Comparison of ENCODE assay signal across 8 cellular contexts in the genomic region with DNA sequence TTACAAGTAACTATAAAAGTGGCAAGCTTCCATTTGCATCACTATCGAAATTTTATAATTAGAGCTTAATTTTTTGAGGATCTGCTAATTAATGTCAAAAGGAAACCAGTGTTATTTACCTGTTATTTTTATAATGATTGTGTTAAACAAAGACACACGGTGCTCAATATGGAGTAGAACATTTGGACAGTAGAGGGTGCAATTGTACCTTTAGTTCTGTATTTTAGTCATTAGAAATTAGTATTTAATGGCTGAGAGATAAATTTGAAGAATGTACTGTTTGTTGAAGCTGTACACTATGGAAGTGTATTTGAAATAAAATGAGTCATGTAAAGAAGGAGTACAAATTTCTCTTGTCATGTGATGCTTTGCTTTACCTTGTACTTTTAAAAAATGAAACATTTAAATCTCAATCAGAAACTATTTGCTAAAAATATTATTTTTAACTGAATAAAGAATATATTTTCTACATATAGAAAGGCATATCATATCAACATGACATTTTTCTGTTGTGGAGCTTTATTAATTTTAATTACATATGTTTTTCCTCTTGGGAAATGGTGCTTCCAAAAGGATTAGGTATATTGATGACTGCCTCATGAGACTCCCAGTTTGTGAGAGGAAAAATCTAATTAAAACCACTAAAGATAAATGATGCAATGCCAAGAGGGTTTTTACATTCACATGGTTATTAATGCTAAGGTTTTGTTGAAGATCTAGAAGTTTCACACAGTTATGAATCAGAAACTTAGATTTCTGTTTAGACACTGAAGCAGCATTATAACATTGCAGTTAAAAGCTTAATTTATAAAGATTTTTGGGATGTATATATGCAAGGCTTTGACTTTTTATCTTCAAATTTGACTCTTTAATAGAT. TPM values are rescaled to one million over a fixed set of nuclear protein-coding genes. Genes with fewer than 3 reads are reported as not detected.
DNase-seq lines count a peak whose midpoint lies in the region; ATAC-seq and TF ChIP-seq lines count a peak whose summit lies in the region.

No MANE protein-coding gene starts in this region.

- H3K4me3 ChIP-seq in liver (ENCODE audit: low read depth in 1 of 3, low read length in 3 of 3): no peak overlapping the region

- no peaks in the 10 kb centered on the region for H3K36me3 ChIP-seq in liver (ENCODE audit: control insufficient read depth in 4 of 4, insufficient read depth in 3 of 4, low read depth in 1 of 4, low read length in 3 of 4)

- H3K27me3 Mint-ChIP-seq in brain: peaks cover 6% of the 10 kb centered on the region

- H3K4me1 Mint-ChIP-seq in brain: peaks cover 21% of the 10 kb centered on the region

- peak; percentile 80 to 81 for TF ChIP-seq RAD21 in liver (IDR thresholded peaks at IDR 0.05)

- H3K36me3 Mint-ChIP-seq in brain: no peaks in the 10 kb centered on the region

- DNase-seq in Ammon's horn (ENCODE audit: low spot score) (peak; percentile 51), HT-29 (ENCODE audit: low spot score) (peak; percentile 66), SIG-M5 (lab: John Stamatoyannopoulos, UW) (no peak)
- DNase-seq in stimulated activated CD8-positive, alpha-beta memory T cell treated with anti-CD3 and anti-CD28 coated beads, Interleukin-4, amount 100 ng/mL, for 48 hours: no peak

- TF ChIP-seq CTCF in brain (conservative IDR thresholded peaks at IDR 0.05) (peak; percentile 83 to 89), liver (IDR thresholded peaks at IDR 0.05; ENCODE audit: low read depth, low read length, missing input control) (peak; percentile 52)

- H3K27ac ChIP-seq in liver (ENCODE audit: low read depth in 1 of 2, low read length in 2 of 2): no peak overlapping the region

- H3K9me3 ChIP-seq in liver (ENCODE audit: control insufficient read depth in 4 of 4, low read length in 3 of 4): no peaks in the 10 kb centered on the region

- peak overlapping the region in 2 of 5 experiments; percentile 7 to 12 for H3K27ac Mint-ChIP-seq in brain

- under 1% methylated on average over 2 of the region's 2 CpGs for WGBS in liver

- ATAC-seq in HG02885 (IDR thresholded peaks at IDR 0.05; ENCODE audit: poor library complexity, unreplicated experiment) (no peak), GM21360 (IDR thresholded peaks at IDR 0.05; ENCODE audit: unreplicated experiment) (no peak)

- no peak overlapping the region for H3K9ac ChIP-seq in liver (ENCODE audit: low read depth in 1 of 2, low read length in 2 of 2)

- no peak overlapping the region for H3K4me3 Mint-ChIP-seq in brain

- H3K4me1 ChIP-seq in liver (ENCODE audit: control insufficient read depth in 4 of 4, insufficient read depth in 4 of 4, low read length in 3 of 4): no peaks in the 10 kb centered on the region

- peaks cover 0 to 2% (median 0%) of the 10 kb centered on the region in 4 donors for H3K27me3 ChIP-seq in liver (ENCODE audit: control insufficient read depth in 4 of 4, insufficient read depth in 4 of 4, low read length in 3 of 4)

- H3K9me3 Mint-ChIP-seq in brain: no peaks in the 10 kb centered on the region

TF ChIP-seq in liver, 16 proteins besides CTCF, POLR2A, EP300 and RAD21:
- TF ChIP-seq JUND (IDR thresholded peaks at IDR 0.05) (no peak), NR2F2 (IDR thresholded peaks at IDR 0.05) (no peak), GABPA (IDR thresholded peaks at IDR 0.05 in 1 of 2, conservative IDR thresholded peaks at IDR 0.05 in 1 of 2) (no peak), SP1 (IDR thresholded peaks at IDR 0.05) (no peak), HNF4G (IDR thresholded peaks at IDR 0.05) (no peak), MAX (IDR thresholded peaks at IDR 0.05) (no peak), HNF4A (conservative IDR thresholded peaks at IDR 0.05) (no peak), RXRA (IDR thresholded peaks at IDR 0.05) (no peak), EGR1 (IDR thresholded peaks at IDR 0.05; ENCODE audit: low read depth in 2 of 2) (no peak), YY1 (IDR thresholded peaks at IDR 0.05) (no peak)
- TF ChIP-seq, protein P1, sequence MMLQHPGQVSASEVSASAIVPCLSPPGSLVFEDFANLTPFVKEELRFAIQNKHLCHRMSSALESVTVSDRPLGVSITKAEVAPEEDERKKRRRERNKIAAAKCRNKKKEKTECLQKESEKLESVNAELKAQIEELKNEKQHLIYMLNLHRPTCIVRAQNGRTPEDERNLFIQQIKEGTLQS (IDR thresholded peaks at IDR 0.05): no peak
- TF ChIP-seq, protein P2, sequence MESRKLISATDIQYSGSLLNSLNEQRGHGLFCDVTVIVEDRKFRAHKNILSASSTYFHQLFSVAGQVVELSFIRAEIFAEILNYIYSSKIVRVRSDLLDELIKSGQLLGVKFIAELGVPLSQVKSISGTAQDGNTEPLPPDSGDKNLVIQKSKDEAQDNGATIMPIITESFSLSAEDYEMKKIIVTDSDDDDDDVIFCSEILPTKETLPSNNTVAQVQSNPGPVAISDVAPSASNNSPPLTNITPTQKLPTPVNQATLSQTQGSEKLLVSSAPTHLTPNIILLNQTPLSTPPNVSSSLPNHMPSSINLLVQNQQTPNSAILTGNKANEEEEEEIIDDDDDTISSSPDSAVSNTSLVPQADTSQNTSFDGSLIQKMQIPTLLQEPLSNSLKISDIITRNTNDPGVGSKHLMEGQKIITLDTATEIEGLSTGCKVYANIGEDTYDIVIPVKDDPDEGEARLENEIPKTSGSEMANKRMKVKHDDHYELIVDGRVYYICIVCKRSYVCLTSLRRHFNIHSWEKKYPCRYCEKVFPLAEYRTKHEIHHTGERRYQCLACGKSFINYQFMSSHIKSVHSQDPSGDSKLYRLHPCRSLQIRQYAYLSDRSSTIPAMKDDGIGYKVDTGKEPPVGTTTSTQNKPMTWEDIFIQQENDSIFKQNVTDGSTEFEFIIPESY (IDR thresholded peaks at IDR 0.05): no peak
- TF ChIP-seq, protein P3, sequence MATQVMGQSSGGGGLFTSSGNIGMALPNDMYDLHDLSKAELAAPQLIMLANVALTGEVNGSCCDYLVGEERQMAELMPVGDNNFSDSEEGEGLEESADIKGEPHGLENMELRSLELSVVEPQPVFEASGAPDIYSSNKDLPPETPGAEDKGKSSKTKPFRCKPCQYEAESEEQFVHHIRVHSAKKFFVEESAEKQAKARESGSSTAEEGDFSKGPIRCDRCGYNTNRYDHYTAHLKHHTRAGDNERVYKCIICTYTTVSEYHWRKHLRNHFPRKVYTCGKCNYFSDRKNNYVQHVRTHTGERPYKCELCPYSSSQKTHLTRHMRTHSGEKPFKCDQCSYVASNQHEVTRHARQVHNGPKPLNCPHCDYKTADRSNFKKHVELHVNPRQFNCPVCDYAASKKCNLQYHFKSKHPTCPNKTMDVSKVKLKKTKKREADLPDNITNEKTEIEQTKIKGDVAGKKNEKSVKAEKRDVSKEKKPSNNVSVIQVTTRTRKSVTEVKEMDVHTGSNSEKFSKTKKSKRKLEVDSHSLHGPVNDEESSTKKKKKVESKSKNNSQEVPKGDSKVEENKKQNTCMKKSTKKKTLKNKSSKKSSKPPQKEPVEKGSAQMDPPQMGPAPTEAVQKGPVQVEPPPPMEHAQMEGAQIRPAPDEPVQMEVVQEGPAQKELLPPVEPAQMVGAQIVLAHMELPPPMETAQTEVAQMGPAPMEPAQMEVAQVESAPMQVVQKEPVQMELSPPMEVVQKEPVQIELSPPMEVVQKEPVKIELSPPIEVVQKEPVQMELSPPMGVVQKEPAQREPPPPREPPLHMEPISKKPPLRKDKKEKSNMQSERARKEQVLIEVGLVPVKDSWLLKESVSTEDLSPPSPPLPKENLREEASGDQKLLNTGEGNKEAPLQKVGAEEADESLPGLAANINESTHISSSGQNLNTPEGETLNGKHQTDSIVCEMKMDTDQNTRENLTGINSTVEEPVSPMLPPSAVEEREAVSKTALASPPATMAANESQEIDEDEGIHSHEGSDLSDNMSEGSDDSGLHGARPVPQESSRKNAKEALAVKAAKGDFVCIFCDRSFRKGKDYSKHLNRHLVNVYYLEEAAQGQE (IDR thresholded peaks at IDR 0.05): no peak

RNA-seq across cellular contexts. Expression of gene PRKG1, which starts 10.4 kb away (rescaled TPM):
- not detected in 2 replicates for total RNA-seq in HT-29 (2014; rRNA removed; shearing (Covaris generic))
- polyA plus RNA-seq in brain (ENCODE audit: insufficient read depth, low read depth, low replicate concordance) (0.31 TPM), liver (1 to 10 TPM in 1 of 2 donors, under 1 TPM in 1; 0.46 to 1.6 TPM)
- 1 to 10 TPM; 1.4 to 5.1 TPM for total RNA-seq in liver

Comparison
In these comparisons a context has a peak if more than half of its experiments do, and no peak if none do; other contexts are left out.
1. DNase-seq: peak in Ammon's horn (single experiment) and HT-29 (single experiment); none in stimulated activated CD8-positive, alpha-beta memory T cell treated with anti-CD3 and anti-CD28 coated beads, Interleukin-4, amount 100 ng/mL, for 48 hours (single experiment) and SIG-M5 (single experiment).